18 cellular contexts compared by ENCODE assay signal in genomic region chr13:74017301-74018092, GRCh38.
DNase-seq lines count a peak whose midpoint lies in the region; ATAC-seq and TF ChIP-seq lines count a peak whose summit lies in the region.
"Had no signal": no experiment of that assay in that cellular context is flagged by ENCODE, and none has a peak within 500 bp of the region (broad histone marks: within the 10 kb centered on the region; RNA-seq: fewer than 3 reads in every experiment).

No MANE protein-coding gene starts in this region.

- intact Hi-C loops in activated CD4-positive, alpha-beta T cell treated with anti-CD3 and anti-CD28 coated beads for 36 hours (cut with DNase I, micrococcal nuclease), result no loop called here

- WGBS in endodermal cell (ENCODE audit: insufficient coverage in 1 of 2, insufficient read length in 1 of 2), 2 experiments, result 91% methylated on average over 4 of the region's 4 CpGs; no CpG with 5 or more reads in 1 of the 2 experiments

- H3K36me3 ChIP-seq in endodermal cell (ENCODE audit: control insufficient read depth, insufficient read depth, low read length), result no peaks in the 10 kb centered on the region
- H3K36me3 ChIP-seq: esophagus squamous epithelium, HAP-1 had no signal

- H3K9me3 Mint-ChIP-seq in activated CD4-positive, alpha-beta T cell treated with anti-CD3 and anti-CD28 coated beads for 36 hours (ENCODE audit: low read depth), result peaks cover 9% of the 10 kb centered on the region
- H3K9me3 Mint-ChIP-seq in activated CD4-positive, alpha-beta T cell treated with anti-CD3 and anti-CD28 coated beads, Interleukin-2, amount 10 ng/mL, durations not matched to agents 7 days and 5 days, result peaks cover 15% of the 10 kb centered on the region
- peaks cover 0 to 8% (median 2%) of the 10 kb centered on the region in 9 donors for H3K9me3 Mint-ChIP-seq in naive thymus-derived CD8-positive, alpha-beta T cell
- peaks cover 3% of the 10 kb centered on the region for H3K9me3 Mint-ChIP-seq in stimulated activated effector memory CD8-positive, alpha-beta T cell treated with anti-CD3 and anti-CD28 coated beads, Interleukin-12 subunit alpha, Interleukin-12 subunit beta, amount 100 ng/mL, for 72 hours
- peaks cover 10% of the 10 kb centered on the region for H3K9me3 Mint-ChIP-seq in endodermal cell

- peaks cover 18% of the 10 kb centered on the region for H3K36me3 Mint-ChIP-seq in activated CD4-positive, alpha-beta T cell treated with anti-CD3 and anti-CD28 coated beads for 36 hours (ENCODE audit: low read depth)
- peaks cover 30% of the 10 kb centered on the region for H3K36me3 Mint-ChIP-seq in activated CD4-positive, alpha-beta T cell treated with anti-CD3 and anti-CD28 coated beads, Interleukin-2, amount 10 ng/mL, durations not matched to agents 7 days and 5 days (ENCODE audit: low read depth)
- H3K36me3 Mint-ChIP-seq in naive thymus-derived CD8-positive, alpha-beta T cell, result peaks cover 18 to 21% (median 20%) of the 10 kb centered on the region in 3 donors
- H3K36me3 Mint-ChIP-seq in stimulated activated effector memory CD8-positive, alpha-beta T cell treated with anti-CD3 and anti-CD28 coated beads, Interleukin-12 subunit alpha, Interleukin-12 subunit beta, amount 100 ng/mL, for 72 hours, result peaks cover 1% of the 10 kb centered on the region
- peaks cover 16% of the 10 kb centered on the region for H3K36me3 Mint-ChIP-seq in endodermal cell (ENCODE audit: low read depth)

- peaks cover 53% of the 10 kb centered on the region for H3K4me1 Mint-ChIP-seq in activated CD4-positive, alpha-beta T cell treated with anti-CD3 and anti-CD28 coated beads for 36 hours
- peaks cover 9% of the 10 kb centered on the region for H3K4me1 Mint-ChIP-seq in activated CD4-positive, alpha-beta T cell treated with anti-CD3 and anti-CD28 coated beads, Interleukin-2, amount 10 ng/mL, durations not matched to agents 7 days and 5 days
- peaks cover 19 to 64% (median 51%) of the 10 kb centered on the region in 4 donors for H3K4me1 Mint-ChIP-seq in naive thymus-derived CD8-positive, alpha-beta T cell
- H3K4me1 Mint-ChIP-seq in stimulated activated effector memory CD8-positive, alpha-beta T cell treated with anti-CD3 and anti-CD28 coated beads, Interleukin-12 subunit alpha, Interleukin-12 subunit beta, amount 100 ng/mL, for 72 hours, result peaks cover 56% of the 10 kb centered on the region
- H3K4me1 Mint-ChIP-seq in endodermal cell, result peaks cover 7% of the 10 kb centered on the region

- H3K4me3 Mint-ChIP-seq in activated CD4-positive, alpha-beta T cell treated with anti-CD3 and anti-CD28 coated beads for 36 hours, result no peak overlapping the region
- H3K4me3 Mint-ChIP-seq in activated CD4-positive, alpha-beta T cell treated with anti-CD3 and anti-CD28 coated beads, Interleukin-2, amount 10 ng/mL, durations not matched to agents 7 days and 5 days, result no peak overlapping the region
- H3K4me3 Mint-ChIP-seq in naive thymus-derived CD8-positive, alpha-beta T cell, result peak overlapping the region in 3 of 10 donors; percentile 7 to 47 (median 32)
- no peak overlapping the region for H3K4me3 Mint-ChIP-seq in stimulated activated effector memory CD8-positive, alpha-beta T cell treated with anti-CD3 and anti-CD28 coated beads, Interleukin-12 subunit alpha, Interleukin-12 subunit beta, amount 100 ng/mL, for 72 hours
- no peak overlapping the region for H3K4me3 Mint-ChIP-seq in endodermal cell
- H3K4me3 Mint-ChIP-seq: activated T-cell treated with anti-CD3 and anti-CD28 coated beads, Interleukin-2, amount 50 U/mL, for 4 hours had no signal

- no peaks in the 10 kb centered on the region for H3K27me3 ChIP-seq in endodermal cell (ENCODE audit: control insufficient read depth, insufficient read depth, low read length, poor library complexity, severe bottlenecking)
- H3K27me3 ChIP-seq: esophagus squamous epithelium had no signal

- no peak for TF ChIP-seq CTCF in endodermal cell (conservative IDR thresholded peaks at IDR 0.05)

- peak overlapping the region; percentile 15 for H3K27ac Mint-ChIP-seq in activated CD4-positive, alpha-beta T cell treated with anti-CD3 and anti-CD28 coated beads for 36 hours
- H3K27ac Mint-ChIP-seq in activated CD4-positive, alpha-beta T cell treated with anti-CD3 and anti-CD28 coated beads, Interleukin-2, amount 10 ng/mL, durations not matched to agents 7 days and 5 days, result no peak overlapping the region
- H3K27ac Mint-ChIP-seq in naive thymus-derived CD8-positive, alpha-beta T cell, result peak overlapping the region in 8 of 10 donors; percentile 51 to 79 (median 68)
- H3K27ac Mint-ChIP-seq in stimulated activated effector memory CD8-positive, alpha-beta T cell treated with anti-CD3 and anti-CD28 coated beads, Interleukin-12 subunit alpha, Interleukin-12 subunit beta, amount 100 ng/mL, for 72 hours, result no peak overlapping the region
- H3K27ac Mint-ChIP-seq in endodermal cell, result no peak overlapping the region

- no peaks in the 10 kb centered on the region for H3K27me3 Mint-ChIP-seq in activated CD4-positive, alpha-beta T cell treated with anti-CD3 and anti-CD28 coated beads for 36 hours
- H3K27me3 Mint-ChIP-seq in activated CD4-positive, alpha-beta T cell treated with anti-CD3 and anti-CD28 coated beads, Interleukin-2, amount 10 ng/mL, durations not matched to agents 7 days and 5 days, result no peaks in the 10 kb centered on the region
- no peaks in the 10 kb centered on the region for H3K27me3 Mint-ChIP-seq in naive thymus-derived CD8-positive, alpha-beta T cell
- H3K27me3 Mint-ChIP-seq in endodermal cell (ENCODE audit: insufficient read depth), result no peaks in the 10 kb centered on the region

- CTCF ChIA-PET in activated CD4-positive, alpha-beta T cell treated with anti-CD3 and anti-CD28 coated beads for 36 hours (lab: Charles Lee), result interaction anchor here (0.6 to 0.9 kb wide), 3 partner anchors 13 to 80 kb away, joined by 3 to 6 read pairs (median 4); no protein-coding TSS in a partner anchor
- CTCF ChIA-PET in activated CD4-positive, alpha-beta T cell treated with anti-CD3 and anti-CD28 coated beads, Interleukin-2, amount 10 ng/mL, durations not matched to agents 7 days and 5 days (lab: Charles Lee), result no interaction called here

- no peaks in the 10 kb centered on the region for H3K4me1 ChIP-seq in endodermal cell (ENCODE audit: control insufficient read depth, insufficient read depth, low read length)
- H3K4me1 ChIP-seq: esophagus squamous epithelium, HAP-1, parathyroid adenoma had no signal

- no peak for DNase-seq in activated CD4-positive, alpha-beta T cell treated with anti-CD3 and anti-CD28 coated beads for 36 hours
- DNase-seq in activated CD4-positive, alpha-beta T cell treated with anti-CD3 and anti-CD28 coated beads, Interleukin-2, amount 10 ng/mL, durations not matched to agents 7 days and 5 days, result no peak
- DNase-seq in naive thymus-derived CD8-positive, alpha-beta T cell, result peak in 1 of 10 donors; percentile 28
- no peak for DNase-seq in stimulated activated effector memory CD8-positive, alpha-beta T cell treated with anti-CD3 and anti-CD28 coated beads, Interleukin-12 subunit alpha, Interleukin-12 subunit beta, amount 100 ng/mL, for 72 hours (ENCODE audit: low spot score in 2 of 2)
- DNase-seq in endodermal cell, result no peak
- DNase-seq in medulla oblongata (ENCODE audit: extremely low spot score), result no peak
- DNase-seq: 8988T; activated CD4-positive, alpha-beta T cell treated with anti-CD3 and anti-CD28 coated beads for 48 hours; activated T-cell treated with anti-CD3 and anti-CD28 coated beads, Interleukin-2, amount 50 U/mL, for 4 hours; esophagus squamous epithelium; mesendoderm; NCI-H2227 treated with DMSO at 0.1 percent for 48 hours; PC-3; trophoblast cell had no signal

- peaks cover 7% of the 10 kb centered on the region for H3K9me3 ChIP-seq in endodermal cell (ENCODE audit: control insufficient read depth, low read length)
- H3K9me3 ChIP-seq: esophagus squamous epithelium, HAP-1 had no signal

- ATAC-seq in activated CD4-positive, alpha-beta T cell treated with anti-CD3 and anti-CD28 coated beads for 36 hours, result peak; percentile 55
- ATAC-seq in HG02588 (IDR thresholded peaks at IDR 0.05; ENCODE audit: unreplicated experiment), result peak; percentile 80
- peak; percentile 51 for ATAC-seq in HG03469 (IDR thresholded peaks at IDR 0.05; ENCODE audit: unreplicated experiment)
- peak; percentile 58 to 82 for ATAC-seq in naive thymus-derived CD8-positive, alpha-beta T cell
- ATAC-seq in stimulated activated effector memory CD8-positive, alpha-beta T cell treated with anti-CD3 and anti-CD28 coated beads, Interleukin-12 subunit alpha, Interleukin-12 subunit beta, amount 100 ng/mL, for 72 hours, result no peak
- ATAC-seq: PC-3 had no signal

- H3K9ac ChIP-seq in endodermal cell (ENCODE audit: extremely low read depth, low read length, poor library complexity, severe bottlenecking), result no peak overlapping the region
- H3K9ac ChIP-seq: parathyroid adenoma had no signal

- H3K4me3 ChIP-seq in endodermal cell (ENCODE audit: low read length), result no peak overlapping the region
- H3K4me3 ChIP-seq: esophagus squamous epithelium, HAP-1 had no signal

- POLR2A ChIA-PET in activated CD4-positive, alpha-beta T cell treated with anti-CD3 and anti-CD28 coated beads for 36 hours (lab: Charles Lee), result no interaction called here
- POLR2A ChIA-PET in activated CD4-positive, alpha-beta T cell treated with anti-CD3 and anti-CD28 coated beads, Interleukin-2, amount 10 ng/mL, durations not matched to agents 7 days and 5 days (lab: Charles Lee), result interaction anchor here (0.6 kb wide), 1 partner anchor 836 kb away, joined by 4 read pairs; no protein-coding TSS in a partner anchor
- POLR2A ChIA-PET in naive thymus-derived CD8-positive, alpha-beta T cell (lab: Charles Lee), result interaction anchor here (0.6 to 1.3 kb wide), 5 partner anchors 76 to 1582 kb away, joined by 3 to 6 read pairs (median 4); no protein-coding TSS in a partner anchor

- H3K27ac ChIP-seq in endodermal cell (ENCODE audit: low read depth, low read length), result no peak overlapping the region
- H3K27ac ChIP-seq: esophagus squamous epithelium, parathyroid adenoma had no signal

Comparison
In these comparisons a context has a peak if more than half of its experiments do, and no peak if none do; other contexts are left out.
1. H3K27ac Mint-ChIP-seq: peak in activated CD4-positive, alpha-beta T cell treated with anti-CD3 and anti-CD28 coated beads for 36 hours (single experiment) and naive thymus-derived CD8-positive, alpha-beta T cell (8 of 10); none in activated CD4-positive, alpha-beta T cell treated with anti-CD3 and anti-CD28 coated beads, Interleukin-2, amount 10 ng/mL, durations not matched to agents 7 days and 5 days (single experiment), stimulated activated effector memory CD8-positive, alpha-beta T cell treated with anti-CD3 and anti-CD28 coated beads, Interleukin-12 subunit alpha, Interleukin-12 subunit beta, amount 100 ng/mL, for 72 hours (single experiment) and endodermal cell (single experiment).